In genomic region chrX:153952373-153953026, GRCh38 we compare ENCODE assay signal across 1 cellular context.
TF ChIP-seq lines count a peak whose summit lies in the region.

No MANE protein-coding gene starts in this region.

TF ChIP-seq in K562, 482 proteins besides CTCF, POLR2A, EP300 and RAD21:
- no peak for TF ChIP-seq MAZ (CRISPR knock-in tag; conservative IDR thresholded peaks at IDR 0.05 in 1 of 2, IDR thresholded peaks at IDR 0.05 in 1 of 2)
- no peak for TF ChIP-seq PTRF (tag; IDR thresholded peaks at IDR 0.05)
- TF ChIP-seq NFIC (IDR thresholded peaks at IDR 0.05), result no peak
- TF ChIP-seq ZBTB26 (CRISPR knock-in tag; IDR thresholded peaks at IDR 0.05), result no peak
- no peak for TF ChIP-seq ZEB2 (IDR thresholded peaks at IDR 0.05)
- no peak for TF ChIP-seq NFE2L1 (tag; IDR thresholded peaks at IDR 0.05; ENCODE audit: borderline replicate concordance, low read depth)
- TF ChIP-seq RBFOX2 (IDR thresholded peaks at IDR 0.05; ENCODE audit: low read depth, low read length), result peak; percentile 41
- no peak for TF ChIP-seq ZMIZ1 (IDR thresholded peaks at IDR 0.05; ENCODE audit: low read depth in 2 of 2, low read length in 2 of 2)
- TF ChIP-seq NR1H2 (CRISPR knock-in tag; IDR thresholded peaks at IDR 0.05), result no peak
- no peak for TF ChIP-seq MTA2 (IDR thresholded peaks at IDR 0.05; ENCODE audit: low read depth)
- TF ChIP-seq MAX (CRISPR knock-in tag; IDR thresholded peaks at IDR 0.05), result no peak
- no peak for TF ChIP-seq NR2F6 (CRISPR knock-in tag; IDR thresholded peaks at IDR 0.05)
- no peak for TF ChIP-seq KDM5B (IDR thresholded peaks at IDR 0.05; ENCODE audit: insufficient replicate concordance, low read depth, low read length)
- TF ChIP-seq PRDM10 (IDR thresholded peaks at IDR 0.05; ENCODE audit: partially characterized antibody), result no peak
- TF ChIP-seq ZKSCAN8 (CRISPR knock-in tag; IDR thresholded peaks at IDR 0.05), result no peak
- TF ChIP-seq ZNF507 (tag; conservative IDR thresholded peaks at IDR 0.05), result no peak
- TF ChIP-seq ZNF354B (CRISPR knock-in tag; IDR thresholded peaks at IDR 0.05), result no peak
- peak; percentile 45; the same call in 1 of the 2 replicates for TF ChIP-seq NR3C1 (CRISPR knock-in tag; IDR thresholded peaks at IDR 0.05)
- peak; percentile 75 for TF ChIP-seq RBM22 (IDR thresholded peaks at IDR 0.05; ENCODE audit: low read depth, low read length, poor library complexity, severe bottlenecking)
- no peak for TF ChIP-seq TSHZ1 (CRISPR knock-in tag; IDR thresholded peaks at IDR 0.05)
- peak; percentile 72 for TF ChIP-seq POLR2G (IDR thresholded peaks at IDR 0.05; ENCODE audit: low read depth, low read length)
